1 cellular context compared by ENCODE assay signal in genomic region chr9:134162926-134163373, GRCh38.
TF ChIP-seq lines count a peak whose summit lies in the region.

No MANE protein-coding gene starts in this region.

TF ChIP-seq in GM12878, 131 proteins besides CTCF, POLR2A, EP300 and RAD21 (continued from another document):
- no peak for TF ChIP-seq E2F4 (IDR thresholded peaks at IDR 0.05; ENCODE audit: low read depth, low read length)
- no peak for TF ChIP-seq SREBF2 (IDR thresholded peaks at IDR 0.05; ENCODE audit: low read length)
- TF ChIP-seq IRF3 (IDR thresholded peaks at IDR 0.05): no peak
- TF ChIP-seq HDGF (IDR thresholded peaks at IDR 0.05): no peak
- no peak for TF ChIP-seq ELK1 (IDR thresholded peaks at IDR 0.05; ENCODE audit: low read depth, low read length)
- TF ChIP-seq MAX (IDR thresholded peaks at IDR 0.05; ENCODE audit: low read depth, low read length): no peak
- TF ChIP-seq SIX5 (IDR thresholded peaks at IDR 0.05; ENCODE audit: low read depth, low read length, severe bottlenecking): no peak
- TF ChIP-seq BCLAF1 (IDR thresholded peaks at IDR 0.05): no peak
- no peak for TF ChIP-seq RBBP5 (conservative IDR thresholded peaks at IDR 0.05)
- no peak for TF ChIP-seq FOXK2 (IDR thresholded peaks at IDR 0.05)
- TF ChIP-seq NBN (IDR thresholded peaks at IDR 0.05): no peak
- no peak for TF ChIP-seq PAX5 (IDR thresholded peaks at IDR 0.05; ENCODE audit: borderline replicate concordance, low read depth, low read length)
- TF ChIP-seq WRNIP1 (IDR thresholded peaks at IDR 0.05; ENCODE audit: borderline replicate concordance, low read depth, low read length): no peak
- no peak for TF ChIP-seq CHD4 (IDR thresholded peaks at IDR 0.05)
- no peak for TF ChIP-seq NRF1 (conservative IDR thresholded peaks at IDR 0.05; ENCODE audit: low read depth, low read length)
- no peak for TF ChIP-seq CUX1 (IDR thresholded peaks at IDR 0.05; ENCODE audit: insufficient replicate concordance, low read depth, low read length)
